Comparison of ENCODE assay signal across 24 cellular contexts in genomic region chr5:123134653-123135181, GRCh38. TPM values are rescaled to one million over a fixed set of nuclear protein-coding genes. Genes with fewer than 3 reads are reported as not detected.
"Had no signal": no experiment of that assay in that cellular context is flagged by ENCODE, and none has a peak within 500 bp of the region (broad histone marks: within the 10 kb centered on the region; RNA-seq: fewer than 3 reads in every experiment).

No MANE protein-coding gene starts in this region.

- H3K4me1 Mint-ChIP-seq: activated naive CD8-positive, alpha-beta T cell treated with anti-CD3 and anti-CD28 coated beads, Interleukin-2, amount 10 ng/mL, durations not matched to agents 7 days and 5 days had no signal

- H3K4me3 Mint-ChIP-seq: activated CD8-positive, alpha-beta T cell treated with anti-CD3 and anti-CD28 coated beads, Interleukin-2, amount 10 ng/mL, durations not matched to agents 7 days and 5 days; activated naive CD8-positive, alpha-beta T cell treated with anti-CD3 and anti-CD28 coated beads, Interleukin-2, amount 10 ng/mL, durations not matched to agents 7 days and 5 days; T-helper 1 cell treated with Interleukin-12 subunit alpha and Interleukin-12 subunit beta and Interleukin-4 antibody, amounts not matched to agents 30 μg/mL and 1 μg/mL, for 36 hours; WTC11 had no signal

- H3K4me3 ChIP-seq: adrenal gland, breast epithelium, Peyer's patch, SJCRH30 had no signal

- H3K27ac Mint-ChIP-seq: activated CD8-positive, alpha-beta T cell treated with anti-CD3 and anti-CD28 coated beads, Interleukin-2, amount 10 ng/mL, durations not matched to agents 7 days and 5 days; activated naive CD8-positive, alpha-beta T cell treated with anti-CD3 and anti-CD28 coated beads, Interleukin-2, amount 10 ng/mL, durations not matched to agents 7 days and 5 days; T-helper 1 cell treated with Interleukin-12 subunit alpha and Interleukin-12 subunit beta and Interleukin-4 antibody, amounts not matched to agents 30 μg/mL and 1 μg/mL, for 36 hours; WTC11 had no signal

- H3K36me3 Mint-ChIP-seq: activated naive CD8-positive, alpha-beta T cell treated with anti-CD3 and anti-CD28 coated beads, Interleukin-2, amount 10 ng/mL, durations not matched to agents 7 days and 5 days; WTC11 had no signal

- H3K36me3 ChIP-seq: adrenal gland, breast epithelium, Peyer's patch, SJCRH30 had no signal

- H3K9me3 ChIP-seq: adrenal gland, breast epithelium, Peyer's patch, SJCRH30 had no signal

- H3K27ac ChIP-seq: adrenal gland, breast epithelium, Peyer's patch, RWPE1, SJCRH30 had no signal

- H3K9me3 Mint-ChIP-seq: activated naive CD8-positive, alpha-beta T cell treated with anti-CD3 and anti-CD28 coated beads, Interleukin-2, amount 10 ng/mL, durations not matched to agents 7 days and 5 days; T-helper 1 cell treated with Interleukin-12 subunit alpha and Interleukin-12 subunit beta and Interleukin-4 antibody, amounts not matched to agents 30 μg/mL and 1 μg/mL, for 36 hours; WTC11 had no signal

- H3K27me3 ChIP-seq: adrenal gland, breast epithelium, Peyer's patch, SJCRH30 had no signal

- H3K4me1 ChIP-seq: adrenal gland, breast epithelium, Peyer's patch, SJCRH30 had no signal

- DNase-seq: activated CD4-positive, alpha-beta T cell treated with anti-CD3 and anti-CD28 coated beads for 48 hours; activated CD4-positive, alpha-beta T cell treated with anti-CD3 and anti-CD28 coated beads, Interleukin-2, amount 50 U/mL, for 4 hours; activated CD4-positive, CD25-positive, alpha-beta regulatory T cell treated with anti-CD3 and anti-CD28 coated beads, Interleukin-2, amount 50 U/mL, for 72 hours; activated CD8-positive, alpha-beta memory T cell treated with anti-CD3 and anti-CD28 coated beads, Interleukin-2, amount 50 U/mL, for 48 hours; activated CD8-positive, alpha-beta T cell treated with anti-CD3 and anti-CD28 coated beads, Interleukin-2, amount 10 ng/mL, durations not matched to agents 7 days and 5 days; activated naive CD4-positive, alpha-beta T cell treated with anti-CD3 and anti-CD28 coated beads, Interleukin-2, amount 50 U/mL, for 16 hours; activated naive CD8-positive, alpha-beta T cell treated with anti-CD3 and anti-CD28 coated beads, Interleukin-2, amount 10 ng/mL, durations not matched to agents 7 days and 5 days; activated T-cell treated with anti-CD3 and anti-CD28 coated beads, Interleukin-2, amount 50 U/mL, for 1 hour; adrenal gland; anterior cingulate cortex; caudate nucleus; KG1; NCI-H1092; NCI-H1417; NCI-H1930; NCI-H446; Peyer's patch; Right ventricle myocardium superior; SJCRH30 had no signal

RNA-seq across cellular contexts. Expression of gene PRDM6, which starts 45.7 kb away (rescaled TPM):
- total RNA-seq: activated CD8-positive, alpha-beta T cell treated with anti-CD3 and anti-CD28 coated beads, Interleukin-2, amount 10 ng/mL, durations not matched to agents 7 days and 5 days; activated naive CD8-positive, alpha-beta T cell treated with anti-CD3 and anti-CD28 coated beads, Interleukin-2, amount 10 ng/mL, durations not matched to agents 7 days and 5 days; LHCN-M2 had no signal
